8 cellular contexts compared by ENCODE assay signal in the genomic region with DNA sequence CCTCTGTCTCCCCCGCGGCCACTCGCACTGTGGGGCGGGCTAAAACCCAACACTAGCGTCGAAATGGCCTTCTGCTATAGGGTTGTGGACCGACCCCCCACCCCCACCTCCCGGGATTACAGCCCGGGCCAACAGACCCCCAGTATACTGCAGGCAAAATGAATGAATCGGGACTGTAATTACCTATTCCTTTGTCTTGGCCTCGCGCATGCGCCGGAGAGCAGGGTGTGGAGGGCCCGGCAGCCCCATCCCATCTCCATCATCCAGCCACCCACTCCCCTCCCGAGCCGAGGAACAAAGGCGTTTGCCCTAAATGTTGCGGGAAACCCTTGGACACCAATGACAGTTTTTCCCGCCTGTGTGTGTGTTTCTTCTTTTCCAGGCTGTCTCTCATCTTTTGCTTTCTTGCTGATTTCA. TPM values are rescaled to one million over a fixed set of nuclear protein-coding genes. Genes with fewer than 3 reads are reported as not detected.
DNase-seq lines count a peak whose midpoint lies in the region; ATAC-seq and TF ChIP-seq lines count a peak whose summit lies in the region.

No MANE protein-coding gene starts in this region.

- H3K4me3 ChIP-seq in BJ (ENCODE audit: low read depth, low read length) = peak overlapping the region; percentile 96
- H3K4me3 ChIP-seq in brain microvascular endothelial cell (ENCODE audit: low read depth, low read length) = peak overlapping the region; percentile 92
- H3K4me3 ChIP-seq in lower leg skin (ENCODE audit: low read depth, poor library complexity, severe bottlenecking) = peak overlapping the region; percentile 60

- WGBS in lower leg skin, 2 donors = 9 to 11% methylated on average over 20 of the region's 20 CpGs

- TF ChIP-seq POLR2A in lower leg skin (IDR thresholded peaks at IDR 0.05) = no peak

- H3K4me1 Mint-ChIP-seq in type B pancreatic cell (ENCODE audit: unreplicated experiment) = peaks cover 50% of the 10 kb centered on the region

- peak overlapping the region; percentile 98 for H3K4me3 Mint-ChIP-seq in type B pancreatic cell

- in situ Hi-C loops in brain microvascular endothelial cell (cut with HindIII; ENCODE audit: low pct_ligation_motif_present, low sequenced_read_pairs) = no loop called here

- no peaks in the 10 kb centered on the region for H3K9me3 Mint-ChIP-seq in type B pancreatic cell

- H3K27ac Mint-ChIP-seq in type B pancreatic cell = peak overlapping the region; percentile 98

- H3K27me3 ChIP-seq in BJ (ENCODE audit: control insufficient read depth, insufficient read depth, low read length) (no peaks in the 10 kb centered on the region), brain microvascular endothelial cell (replicated peaks) (no peaks in the 10 kb centered on the region)

- CTCF ChIA-PET in BJ (lab: Yijun Ruan, JAX) = no interaction called here

- H3K36me3 ChIP-seq in BJ (ENCODE audit: control insufficient read depth, insufficient read depth, low read length) (no peaks in the 10 kb centered on the region), brain microvascular endothelial cell (replicated peaks) (peaks cover 9% of the 10 kb centered on the region)

- H3K27ac ChIP-seq in brain microvascular endothelial cell = peak overlapping the region; percentile 92

- POLR2A ChIA-PET in BJ (lab: Charles Lee) = no interaction called here

- intact Hi-C loops in lower leg skin (cut with DNase I; ENCODE audit: low total_unique reads) = loop anchor here (5.0 to 10.0 kb wide), 2 partner anchors 1066 to 1093 kb away; no protein-coding TSS in a partner anchor

- peak; percentile 14 for ATAC-seq in GM19324 (IDR thresholded peaks at IDR 0.05; ENCODE audit: low FRiP score, unreplicated experiment)

- H3K36me3 Mint-ChIP-seq in type B pancreatic cell = peaks cover 33% of the 10 kb centered on the region

- no peaks in the 10 kb centered on the region for H3K27me3 Mint-ChIP-seq in type B pancreatic cell

- no peak for TF ChIP-seq CTCF in BJ (IDR thresholded peaks at IDR 0.05; ENCODE audit: insufficient read depth, low read depth, low read length)
- no peak for TF ChIP-seq CTCF in brain microvascular endothelial cell (IDR thresholded peaks at IDR 0.05; ENCODE audit: low read depth, low read length, missing control alignments)
- TF ChIP-seq CTCF in lower leg skin (IDR thresholded peaks at IDR 0.05) = no peak
- TF ChIP-seq CTCF in type B pancreatic cell (conservative IDR thresholded peaks at IDR 0.05) = no peak

- no peak for DNase-seq in BJ (ENCODE audit: low read depth)
- DNase-seq in M059J (ENCODE audit: low read depth) = peak; percentile 18
- no peak for DNase-seq in brain microvascular endothelial cell
- DNase-seq in lower leg skin (ENCODE audit: low spot score in 2 of 2) = no peak
- DNase-seq in type B pancreatic cell (ENCODE audit: extremely low spot score, unreplicated experiment) = peak; percentile 79
- DNase-seq in medulla oblongata (ENCODE audit: extremely low spot score) = no peak
- no peak for DNase-seq in COLO668 (lab: John Stamatoyannopoulos, UW; ENCODE audit: unreplicated experiment)

RNA-seq across cellular contexts. Expression of a gene that starts 1.6 kb away (rescaled TPM):
- polyA plus RNA-seq in BJ (2011; rRNA removed) = 48.7 and 71.9 TPM in 2 replicates
- 7.6 and 9.9 TPM in 2 replicates for polyA minus RNA-seq in BJ (2011; rRNA and poly(A)+ RNA removed)
- total RNA-seq in M059J (2014; rRNA removed; shearing (Covaris generic)) = 86.0 and 126 TPM in 2 replicates
- total RNA-seq in lower leg skin = 10 to 100 TPM; 22.1 to 37.1 (median 26.8) TPM
- total RNA-seq in type B pancreatic cell (ENCODE audit: low replicate concordance) = 131 and 197 TPM in 2 replicates

Comparison
In these comparisons a context has a peak if more than half of its experiments do, and no peak if none do; other contexts are left out.
1. DNase-seq: peak in M059J (single experiment) and type B pancreatic cell (single experiment); none in BJ (single experiment), brain microvascular endothelial cell (single experiment), lower leg skin (0 of 2), medulla oblongata (single experiment) and COLO668 (single experiment).
2. Peak in every context shown above with its lines, with median percentiles within 50 percentile points of each other: H3K4me3 ChIP-seq.